Comparison of ENCODE assay signal across 26 cellular contexts in genomic region chr3:50151728-50152127, GRCh38. TPM values are rescaled to one million over a fixed set of nuclear protein-coding genes. Genes with fewer than 3 reads are reported as not detected.
DNase-seq lines count a peak whose midpoint lies in the region; TF ChIP-seq lines count a peak whose summit lies in the region.
"Had no signal": no experiment of that assay in that cellular context is flagged by ENCODE, and none has a peak within 500 bp of the region (broad histone marks: within the 10 kb centered on the region; RNA-seq: fewer than 3 reads in every experiment).

No MANE protein-coding gene starts in this region.

- H3K9me3 ChIP-seq in NT2/D1 (ENCODE audit: insufficient read depth, low read length): no peaks in the 10 kb centered on the region
- no peaks in the 10 kb centered on the region for H3K9me3 ChIP-seq in thymus (ENCODE audit: control insufficient read depth)
- H3K9me3 ChIP-seq: heart left ventricle, upper lobe of right lung had no signal

- H3K9ac ChIP-seq in NT2/D1 (ENCODE audit: insufficient read length, low read depth): peak overlapping the region; percentile 26

- H3K36me3 Mint-ChIP-seq in nephron (ENCODE audit: low read depth): no peaks in the 10 kb centered on the region
- H3K36me3 Mint-ChIP-seq: activated naive CD8-positive, alpha-beta T cell treated with anti-CD3 and anti-CD28 coated beads, Interleukin-2, amount 10 ng/mL, durations not matched to agents 7 days and 5 days; CD8-positive, alpha-beta memory T cell; stimulated activated memory B cell treated with anti-CD40 and anti-IgM and Interleukin-4, amounts not matched to agents 10 μg/mL and 1 μg/mL and 100 μg/mL, for 72 hours had no signal

- TF ChIP-seq CTCF in nephron (IDR thresholded peaks at IDR 0.05; ENCODE audit: unreplicated experiment in 3 of 3): no peak

- peaks cover 11% of the 10 kb centered on the region for H3K27me3 Mint-ChIP-seq in nephron (ENCODE audit: low read depth)

- DNase-seq in NT2/D1 (ENCODE audit: low read depth, low spot score) (no peak), epithelial cell of prostate (ENCODE audit: low read depth, low spot score) (no peak), NCI-H345 (lab: John Stamatoyannopoulos, UW) (no peak), OCI-M2 (lab: John Stamatoyannopoulos, UW; ENCODE audit: unreplicated experiment) (no peak)
- DNase-seq in activated naive CD4-positive, alpha-beta T cell treated with anti-CD3 and anti-CD28 coated beads, Interleukin-2, amount 50 U/mL, for 16 hours: no peak
- DNase-seq: activated B cell treated with CpG ODN at 0.5 μM for 24 hours; activated CD4-positive, alpha-beta T cell treated with anti-CD3 and anti-CD28 coated beads, Interleukin-2, amount 10 ng/mL, durations not matched to agents 7 days and 5 days; activated effector memory CD4-positive, alpha-beta T cell treated with Interleukin-2 at 50 U/mL for 16 hours; activated naive CD8-positive, alpha-beta T cell treated with anti-CD3 and anti-CD28 coated beads, Interleukin-2, amount 10 ng/mL, durations not matched to agents 7 days and 5 days; CD8-positive, alpha-beta memory T cell; central memory CD4-positive, alpha-beta T cell; cortex of kidney; effector memory CD4-positive, alpha-beta T cell; erythroblast; heart left ventricle; KBM-7; left cardiac atrium; NCI-H1105; NCI-H187; NCI-H510A treated with DMSO at 0.1 percent for 48 hours; RPMI8226; upper lobe of right lung had no signal

- no peaks in the 10 kb centered on the region for H3K36me3 ChIP-seq in NT2/D1 (ENCODE audit: insufficient read depth, insufficient read length, low read length)
- H3K36me3 ChIP-seq in thymus (ENCODE audit: control insufficient read depth, insufficient read depth): no peaks in the 10 kb centered on the region
- H3K36me3 ChIP-seq: heart left ventricle, upper lobe of right lung had no signal

- peak overlapping the region; percentile 67 for H3K27ac ChIP-seq in epithelial cell of prostate
- H3K27ac ChIP-seq in thymus (ENCODE audit: low read depth): peak overlapping the region; percentile 38
- H3K27ac ChIP-seq: heart left ventricle, upper lobe of right lung had no signal

- H3K4me3 ChIP-seq in NT2/D1 (ENCODE audit: insufficient read length, low read depth): no peak overlapping the region
- no peak overlapping the region for H3K4me3 ChIP-seq in thymus (ENCODE audit: low read length)
- H3K4me3 ChIP-seq: heart left ventricle, upper lobe of right lung had no signal

- WGBS in thymus: 75% methylated on average over 5 of the region's 5 CpGs

- H3K27ac Mint-ChIP-seq in nephron: peak overlapping the region; percentile 57 to 95 (median 78)
- H3K27ac Mint-ChIP-seq: activated B cell treated with CpG ODN at 0.5 μM for 24 hours; activated CD4-positive, alpha-beta T cell treated with anti-CD3 and anti-CD28 coated beads, Interleukin-2, amount 10 ng/mL, durations not matched to agents 7 days and 5 days; activated naive CD8-positive, alpha-beta T cell treated with anti-CD3 and anti-CD28 coated beads, Interleukin-2, amount 10 ng/mL, durations not matched to agents 7 days and 5 days; stimulated activated memory B cell treated with anti-CD40 and anti-IgM and Interleukin-4, amounts not matched to agents 10 μg/mL and 1 μg/mL and 100 μg/mL, for 72 hours had no signal

- peak overlapping the region in 1 of 3 experiments; percentile 22 for H3K4me3 Mint-ChIP-seq in nephron
- H3K4me3 Mint-ChIP-seq: activated B cell treated with CpG ODN at 0.5 μM for 24 hours; activated CD4-positive, alpha-beta T cell treated with anti-CD3 and anti-CD28 coated beads, Interleukin-2, amount 10 ng/mL, durations not matched to agents 7 days and 5 days; activated naive CD8-positive, alpha-beta T cell treated with anti-CD3 and anti-CD28 coated beads, Interleukin-2, amount 10 ng/mL, durations not matched to agents 7 days and 5 days; stimulated activated memory B cell treated with anti-CD40 and anti-IgM and Interleukin-4, amounts not matched to agents 10 μg/mL and 1 μg/mL and 100 μg/mL, for 72 hours had no signal

- H3K4me1 Mint-ChIP-seq in nephron: peaks cover 64% of the 10 kb centered on the region

- peaks cover 38% of the 10 kb centered on the region for H3K4me1 ChIP-seq in NT2/D1 (ENCODE audit: insufficient read depth, insufficient read length)
- peaks cover 6% of the 10 kb centered on the region for H3K4me1 ChIP-seq in thymus (ENCODE audit: control insufficient read depth, insufficient read depth, low read length)

- no peaks in the 10 kb centered on the region for H3K9me3 Mint-ChIP-seq in nephron
- H3K9me3 Mint-ChIP-seq: activated B cell treated with CpG ODN at 0.5 μM for 24 hours; activated CD4-positive, alpha-beta T cell treated with anti-CD3 and anti-CD28 coated beads, Interleukin-2, amount 10 ng/mL, durations not matched to agents 7 days and 5 days; activated naive CD8-positive, alpha-beta T cell treated with anti-CD3 and anti-CD28 coated beads, Interleukin-2, amount 10 ng/mL, durations not matched to agents 7 days and 5 days; stimulated activated memory B cell treated with anti-CD40 and anti-IgM and Interleukin-4, amounts not matched to agents 10 μg/mL and 1 μg/mL and 100 μg/mL, for 72 hours had no signal

- H3K27me3 ChIP-seq in NT2/D1 (ENCODE audit: insufficient read depth, insufficient read length) (peaks cover 25% of the 10 kb centered on the region), thymus (ENCODE audit: control insufficient read depth, insufficient read depth) (peaks cover 23% of the 10 kb centered on the region)
- H3K27me3 ChIP-seq: foreskin keratinocyte, upper lobe of right lung had no signal

RNA-seq across cellular contexts. Expression of gene SEMA3F, which starts 3.4 kb away (rescaled TPM):
- 19.7 TPM for polyA plus RNA-seq in thymus
- polyA plus RNA-seq: CD8-positive, alpha-beta memory T cell had no signal

RNA-seq across cellular contexts. Expression of gene GNAT1, which starts 39.7 kb away (rescaled TPM):
- polyA plus RNA-seq in thymus: 0.05 TPM
- polyA plus RNA-seq: CD8-positive, alpha-beta memory T cell; foreskin keratinocyte; heart left ventricle had no signal

RNA-seq across cellular contexts. Expression of gene SLC38A3, which starts 53.3 kb away (rescaled TPM):
- 0.18 TPM for polyA plus RNA-seq in thymus
- polyA plus RNA-seq: CD8-positive, alpha-beta memory T cell had no signal
